ENCODE assay signal across 13 cellular contexts in genomic region chr12:53201170-53201541, GRCh38. TPM values are rescaled to one million over a fixed set of nuclear protein-coding genes. Genes with fewer than 3 reads are reported as not detected.
DNase-seq lines count a peak whose midpoint lies in the region; ATAC-seq and TF ChIP-seq lines count a peak whose summit lies in the region.
"Had no signal": no experiment of that assay in that cellular context is flagged by ENCODE, and none has a peak within 500 bp of the region (broad histone marks: within the 10 kb centered on the region; RNA-seq: fewer than 3 reads in every experiment).

No MANE protein-coding gene starts in this region.

- TF ChIP-seq CTCF in AG10803 (conservative IDR thresholded peaks at IDR 0.05; ENCODE audit: low read length), result no peak
- no peak for TF ChIP-seq CTCF in GM12864 (IDR thresholded peaks at IDR 0.05; ENCODE audit: low read depth, low read length, missing control alignments)
- no peak for TF ChIP-seq CTCF in activated CD8-positive, alpha-beta T cell treated with anti-CD3 and anti-CD28 coated beads for 36 hours (IDR thresholded peaks at IDR 0.05)

- H3K4me3 ChIP-seq in AG10803 (ENCODE audit: low read length) (no peak overlapping the region), GM12864 (ENCODE audit: low read depth, low read length) (peak overlapping the region; percentile 28; the same call in 1 of the 2 replicates)
- H3K4me3 ChIP-seq: coronary artery had no signal

- H3K36me3 Mint-ChIP-seq in activated CD8-positive, alpha-beta T cell treated with anti-CD3 and anti-CD28 coated beads for 36 hours (ENCODE audit: low read depth), result peaks cover 60% of the 10 kb centered on the region
- H3K36me3 Mint-ChIP-seq in immature natural killer cell, result peaks cover 18 to 44% (median 27%) of the 10 kb centered on the region in 3 donors

- no peak for ATAC-seq in activated CD8-positive, alpha-beta T cell treated with anti-CD3 and anti-CD28 coated beads for 36 hours
- ATAC-seq in HG02798 (IDR thresholded peaks at IDR 0.05; ENCODE audit: poor library complexity, unreplicated experiment) (no peak), GM19452 (IDR thresholded peaks at IDR 0.05; ENCODE audit: unreplicated experiment) (no peak), HG03457 (IDR thresholded peaks at IDR 0.05; ENCODE audit: unreplicated experiment) (no peak)

- H3K4me1 Mint-ChIP-seq in activated CD8-positive, alpha-beta T cell treated with anti-CD3 and anti-CD28 coated beads for 36 hours (ENCODE audit: low read depth), result peaks cover 74% of the 10 kb centered on the region
- peaks cover 77 to 84% of the 10 kb centered on the region in 2 donors for H3K4me1 Mint-ChIP-seq in immature natural killer cell

- intact Hi-C loops in activated CD8-positive, alpha-beta T cell treated with anti-CD3 and anti-CD28 coated beads for 36 hours (cut with micrococcal nuclease), result no loop called here

- peak overlapping the region; percentile 83 for H3K27ac Mint-ChIP-seq in activated CD8-positive, alpha-beta T cell treated with anti-CD3 and anti-CD28 coated beads for 36 hours
- H3K27ac Mint-ChIP-seq in immature natural killer cell, result peak overlapping the region; percentile 23 to 87 (median 60)

- CTCF ChIA-PET in activated CD8-positive, alpha-beta T cell treated with anti-CD3 and anti-CD28 coated beads for 36 hours (lab: Charles Lee), result interaction anchor here (1.2 to 4.6 kb wide), 7 partner anchors 11 to 137 kb away, joined by 3 to 60 read pairs (median 5); partner anchors contain the start of genes CSAD and ZNF740

- POLR2A ChIA-PET in activated CD8-positive, alpha-beta T cell treated with anti-CD3 and anti-CD28 coated beads for 36 hours (lab: Charles Lee), result interaction anchor here (1.4 to 9.4 kb wide), 5 partner anchors 8 to 19 kb away, joined by 4 to 91 read pairs (median 8); partner anchors contain the start of genes CSAD and ZNF740

- DNase-seq in AG10803 (ENCODE audit: low read depth) (peak; percentile 55), GM12864 (ENCODE audit: low read depth) (no peak), immature natural killer cell (no peak), activated gamma-delta T cell (lab: John Stamatoyannopoulos, UW) (no peak)
- no peak for DNase-seq in activated CD8-positive, alpha-beta T cell treated with anti-CD3 and anti-CD28 coated beads for 36 hours
- DNase-seq: stimulated activated CD4-positive, alpha-beta T cell treated with anti-CD3 and anti-CD28 coated beads, Interleukin-12 subunit alpha, Interleukin-12 subunit beta, amount 100 ng/mL, for 4 hours; stimulated activated CD8-positive, alpha-beta memory T cell treated with anti-CD3 and anti-CD28 coated beads, Interleukin-4, amount 100 ng/mL, for 48 hours; T1000 had no signal

- H3K27me3 Mint-ChIP-seq in activated CD8-positive, alpha-beta T cell treated with anti-CD3 and anti-CD28 coated beads for 36 hours, result no peaks in the 10 kb centered on the region
- peaks cover 0 to 3% (median 0%) of the 10 kb centered on the region in 3 donors for H3K27me3 Mint-ChIP-seq in immature natural killer cell (ENCODE audit: low read depth in 3 of 3)

- H3K4me3 Mint-ChIP-seq in activated CD8-positive, alpha-beta T cell treated with anti-CD3 and anti-CD28 coated beads for 36 hours, result peak overlapping the region; percentile 43
- H3K4me3 Mint-ChIP-seq in immature natural killer cell, result peak overlapping the region; percentile 64 to 84 (median 80)

- H3K9me3 Mint-ChIP-seq in activated CD8-positive, alpha-beta T cell treated with anti-CD3 and anti-CD28 coated beads for 36 hours, result no peaks in the 10 kb centered on the region
- H3K9me3 Mint-ChIP-seq in immature natural killer cell, result no peaks in the 10 kb centered on the region

RNA-seq across cellular contexts. Expression of gene ITGB7, which starts 5.9 kb away (rescaled TPM):
- total RNA-seq in activated CD8-positive, alpha-beta T cell treated with anti-CD3 and anti-CD28 coated beads for 36 hours, result 100 to 1,000 TPM; 121 to 137 TPM
- polyA plus RNA-seq in immature natural killer cell, result 100 to 1,000 TPM; 289 to 390 (median 389) TPM
- total RNA-seq: M059J had no signal

RNA-seq across cellular contexts. Expression of gene CSAD, which starts 20.4 kb away (rescaled TPM):
- total RNA-seq in activated CD8-positive, alpha-beta T cell treated with anti-CD3 and anti-CD28 coated beads for 36 hours, result 10 to 100 TPM; 13.8 to 18.6 TPM
- 1 to 10 TPM in 2 of 3 donors, under 1 TPM in 1; 0.85 to 3.8 (median 2.6) TPM for polyA plus RNA-seq in immature natural killer cell

RNA-seq across cellular contexts. Expression of gene ZNF740, which starts 20.6 kb away (rescaled TPM):
- total RNA-seq in activated CD8-positive, alpha-beta T cell treated with anti-CD3 and anti-CD28 coated beads for 36 hours, result 10 to 100 TPM; 31.3 to 35.9 TPM
- 1 to 10 TPM; 2.0 to 5.1 (median 2.6) TPM for polyA plus RNA-seq in immature natural killer cell

RNA-seq across cellular contexts. Expression of gene RARG, which starts 30.9 kb away (rescaled TPM):
- 10 to 100 TPM; 19.7 to 20.3 TPM for total RNA-seq in activated CD8-positive, alpha-beta T cell treated with anti-CD3 and anti-CD28 coated beads for 36 hours
- polyA plus RNA-seq in immature natural killer cell, result 10 to 100 TPM in 1 of 3 donors, 1 to 10 TPM in 2; 2.9 to 10.1 (median 4.7) TPM
